10 cellular contexts compared by ENCODE assay signal in the genomic region with DNA sequence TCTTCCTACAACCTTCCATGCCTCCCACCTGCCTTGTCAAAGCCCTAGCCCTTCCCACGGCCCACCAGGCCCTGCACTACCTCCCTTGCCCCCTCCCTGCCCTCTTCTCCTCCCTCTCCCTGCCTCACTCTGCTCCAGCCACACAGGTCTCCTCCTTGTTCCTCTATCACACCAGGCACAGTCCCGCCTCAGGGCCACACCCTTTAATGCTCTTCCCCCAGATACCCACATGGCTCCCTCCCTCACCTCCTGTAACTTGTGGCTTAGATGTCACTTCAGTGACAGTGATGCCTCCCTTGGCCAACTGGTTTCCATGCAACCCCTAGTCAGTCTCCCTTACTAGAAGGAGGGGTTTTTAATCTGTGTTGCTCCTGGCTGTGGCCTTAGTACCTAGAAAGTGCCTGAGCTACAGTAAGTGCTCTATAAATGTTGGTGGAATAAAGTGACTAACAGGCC. TPM values are rescaled to one million over a fixed set of nuclear protein-coding genes. Genes with fewer than 3 reads are reported as not detected.
DNase-seq lines count a peak whose midpoint lies in the region; ATAC-seq, FAIRE-seq and TF ChIP-seq lines count a peak whose summit lies in the region.
"Had no signal": no experiment of that assay in that cellular context is flagged by ENCODE, and none has a peak within 500 bp of the region (broad histone marks: within the 10 kb centered on the region; RNA-seq: fewer than 3 reads in every experiment).

No MANE protein-coding gene starts in this region.

- ATAC-seq in stimulated activated memory B cell treated with anti-CD40 and anti-IgM and Interleukin-4, amounts not matched to agents 10 μg/mL and 1 μg/mL and 100 μg/mL, for 72 hours: no peak

- no peak overlapping the region for H3K9ac ChIP-seq in kidney (ENCODE audit: low read length in 2 of 2)

- no peaks in the 10 kb centered on the region for H3K27me3 Mint-ChIP-seq in activated T-cell treated with anti-CD3 and anti-CD28 coated beads, Interleukin-2, amount 50 U/mL, for 24 hours
- H3K27me3 Mint-ChIP-seq in stimulated activated memory B cell treated with anti-CD40 and anti-IgM and Interleukin-4, amounts not matched to agents 10 μg/mL and 1 μg/mL and 100 μg/mL, for 72 hours: no peaks in the 10 kb centered on the region

- no peak for FAIRE-seq in kidney (lab: Jason Lieb, UNC)

- no peaks in the 10 kb centered on the region for H3K9me3 Mint-ChIP-seq in activated T-cell treated with anti-CD3 and anti-CD28 coated beads, Interleukin-2, amount 50 U/mL, for 24 hours
- H3K9me3 Mint-ChIP-seq in stimulated activated memory B cell treated with anti-CD40 and anti-IgM and Interleukin-4, amounts not matched to agents 10 μg/mL and 1 μg/mL and 100 μg/mL, for 72 hours: no peaks in the 10 kb centered on the region

- intact Hi-C loops in kidney (cut with DNase I): no loop called here

- H3K4me1 ChIP-seq in kidney (ENCODE audit: control insufficient read depth in 1 of 2, insufficient read depth in 1 of 2, low read depth in 1 of 2, low read length in 2 of 2): peaks cover 0 to 12% of the 10 kb centered on the region in 2 donors

- H3K4me3 Mint-ChIP-seq in activated T-cell treated with anti-CD3 and anti-CD28 coated beads, Interleukin-2, amount 50 U/mL, for 24 hours: peak overlapping the region; percentile 99
- H3K4me3 Mint-ChIP-seq in stimulated activated memory B cell treated with anti-CD40 and anti-IgM and Interleukin-4, amounts not matched to agents 10 μg/mL and 1 μg/mL and 100 μg/mL, for 72 hours: peak overlapping the region; percentile 98

- peaks cover 45% of the 10 kb centered on the region for H3K36me3 Mint-ChIP-seq in activated T-cell treated with anti-CD3 and anti-CD28 coated beads, Interleukin-2, amount 50 U/mL, for 24 hours (ENCODE audit: low read depth)
- peaks cover 39% of the 10 kb centered on the region for H3K36me3 Mint-ChIP-seq in stimulated activated memory B cell treated with anti-CD40 and anti-IgM and Interleukin-4, amounts not matched to agents 10 μg/mL and 1 μg/mL and 100 μg/mL, for 72 hours

- H3K27ac Mint-ChIP-seq in activated T-cell treated with anti-CD3 and anti-CD28 coated beads, Interleukin-2, amount 50 U/mL, for 24 hours: peak overlapping the region; percentile 72
- peak overlapping the region; percentile 98 for H3K27ac Mint-ChIP-seq in stimulated activated memory B cell treated with anti-CD40 and anti-IgM and Interleukin-4, amounts not matched to agents 10 μg/mL and 1 μg/mL and 100 μg/mL, for 72 hours

- H3K27ac ChIP-seq in kidney (ENCODE audit: low read depth in 2 of 2, low read length in 2 of 2): no peak overlapping the region

- peak overlapping the region; percentile 100 for H3K4me3 ChIP-seq in epithelial cell of proximal tubule (ENCODE audit: low read depth, low read length)
- H3K4me3 ChIP-seq in kidney (ENCODE audit: low read length in 2 of 2): no peak overlapping the region

- H3K4me1 Mint-ChIP-seq in activated T-cell treated with anti-CD3 and anti-CD28 coated beads, Interleukin-2, amount 50 U/mL, for 24 hours (ENCODE audit: low read depth): peaks cover 35% of the 10 kb centered on the region
- peaks cover 55% of the 10 kb centered on the region for H3K4me1 Mint-ChIP-seq in stimulated activated memory B cell treated with anti-CD40 and anti-IgM and Interleukin-4, amounts not matched to agents 10 μg/mL and 1 μg/mL and 100 μg/mL, for 72 hours

- no peaks in the 10 kb centered on the region for H3K9me3 ChIP-seq in kidney (ENCODE audit: control insufficient read depth in 1 of 2, low read length in 2 of 2)
- H3K9me3 ChIP-seq: prostate gland had no signal

- DNase-seq in activated T-cell treated with anti-CD3 and anti-CD28 coated beads, Interleukin-2, amount 50 U/mL, for 24 hours: no peak
- DNase-seq in activated T-cell treated with anti-CD3 and anti-CD28 coated beads for 4 hours (no peak), SW480 (ENCODE audit: low spot score) (peak; percentile 23), epithelial cell of proximal tubule (ENCODE audit: low read depth) (no peak), HuH-7.5 (ENCODE audit: low spot score) (no peak), activated gamma-delta T cell (lab: John Stamatoyannopoulos, UW) (no peak), kidney (no peak)

- no peak for TF ChIP-seq CTCF in epithelial cell of proximal tubule (conservative IDR thresholded peaks at IDR 0.05; ENCODE audit: low read depth, low read length)
- TF ChIP-seq CTCF in kidney (IDR thresholded peaks at IDR 0.05; ENCODE audit: borderline replicate concordance, extremely low read depth, insufficient read depth): no peak

- H3K36me3 ChIP-seq in kidney (ENCODE audit: control insufficient read depth in 1 of 2, insufficient read depth in 2 of 2, low read length in 2 of 2): peaks cover 0 to 2% of the 10 kb centered on the region in 2 donors

RNA-seq across cellular contexts. Expression of a gene that starts 1.3 kb away (rescaled TPM):
- total RNA-seq in epithelial cell of proximal tubule (33.8 and 43.5 TPM in 2 replicates), kidney (27.3 TPM)
- 27.0 TPM for polyA plus RNA-seq in kidney (ENCODE audit: insufficient read depth, low read depth, low replicate concordance)

RNA-seq across cellular contexts. Expression of a gene that starts 1.4 kb away (rescaled TPM):
- total RNA-seq in epithelial cell of proximal tubule: not detected in 2 replicates
- 0.72 TPM for total RNA-seq in kidney
- polyA plus RNA-seq in kidney (ENCODE audit: insufficient read depth, low read depth, low replicate concordance): 1.8 TPM

RNA-seq across cellular contexts. Expression of a gene that starts 27.6 kb away (rescaled TPM):
- total RNA-seq in epithelial cell of proximal tubule (not detected in 2 replicates), kidney (not detected)
- polyA plus RNA-seq in kidney (ENCODE audit: insufficient read depth, low read depth, low replicate concordance): 7.4 TPM
- total RNA-seq: glomerular endothelial cell, prostate gland had no signal

RNA-seq across cellular contexts. Expression of a gene that starts 48.2 kb away (rescaled TPM):
- total RNA-seq in epithelial cell of proximal tubule (1.7 TPM in 1 of 2 replicates, not detected in the other), kidney (8.3 TPM)
- polyA plus RNA-seq in kidney (ENCODE audit: insufficient read depth, low read depth, low replicate concordance): 1.5 TPM

RNA-seq across cellular contexts. Expression of a gene that starts 57.2 kb away (rescaled TPM):
- total RNA-seq in epithelial cell of proximal tubule (123 and 138 TPM in 2 replicates), kidney (105 TPM)
- polyA plus RNA-seq in kidney (ENCODE audit: insufficient read depth, low read depth, low replicate concordance): 138 TPM
